Comparison of ENCODE assay signal across 8 cellular contexts in the genomic region with DNA sequence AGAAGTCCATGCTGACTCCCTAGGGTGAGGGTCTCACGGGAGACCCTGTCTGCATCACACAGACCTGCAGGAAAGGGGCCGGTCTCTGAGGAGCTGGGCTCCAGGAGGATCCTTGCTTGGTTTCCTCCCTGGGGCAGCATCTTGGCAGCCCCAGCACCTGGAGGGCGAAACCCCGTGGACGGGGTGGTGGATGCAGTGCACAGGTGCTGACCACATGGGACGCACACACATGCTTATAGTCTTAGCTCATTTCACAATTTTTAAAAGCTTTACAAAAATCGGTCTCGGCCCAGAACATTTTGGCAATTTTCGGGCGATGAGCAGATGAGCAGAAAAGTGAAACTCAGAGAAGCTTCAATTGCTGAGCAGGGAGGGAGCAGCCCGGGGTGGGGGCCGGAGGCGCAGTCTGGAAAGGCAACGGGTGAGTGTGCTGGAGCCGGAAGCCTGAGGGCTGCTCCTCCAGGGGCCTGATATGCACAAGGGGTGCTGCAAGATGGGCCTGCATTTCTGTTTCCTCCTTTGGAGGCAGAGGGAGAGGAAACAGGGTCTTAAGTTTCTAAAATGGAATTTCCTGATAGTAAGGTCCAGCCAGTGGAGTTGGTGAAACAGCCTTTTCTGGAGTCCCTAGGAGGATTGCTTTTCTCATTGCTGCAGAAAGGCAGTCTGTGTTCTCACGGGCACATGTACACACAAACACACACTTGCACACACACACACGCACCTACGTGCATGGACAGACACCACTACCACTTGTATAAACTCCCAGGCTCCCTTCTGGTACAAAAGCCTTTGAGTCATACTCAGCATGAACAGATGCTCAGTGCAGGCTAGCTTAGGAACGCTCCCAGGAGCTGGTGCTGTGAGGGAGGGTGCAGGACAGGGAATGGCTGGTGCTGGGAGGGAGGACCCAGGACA.
DNase-seq lines count a peak whose midpoint lies in the region; ATAC-seq, FAIRE-seq and TF ChIP-seq lines count a peak whose summit lies in the region.

No MANE protein-coding gene starts in this region.

- H3K4me2 ChIP-seq in endothelial cell of umbilical vein (ENCODE audit: insufficient read depth, low read length) = peak overlapping the region; percentile 71

- H3K36me3 ChIP-seq in endothelial cell of umbilical vein (ENCODE audit: control insufficient read depth in 2 of 2, extremely low read depth in 1 of 2, insufficient read depth in 2 of 2, low read length in 2 of 2) = peaks cover 0 to under 1% of the 10 kb centered on the region in 2 experiments

- no peaks in the 10 kb centered on the region for H3K9me3 ChIP-seq in endothelial cell of umbilical vein (replicated peaks; ENCODE audit: control insufficient read depth, insufficient read depth, low read length)

- H3K27ac ChIP-seq in endothelial cell of umbilical vein (ENCODE audit: insufficient read depth, low read depth, low read length) = no peak overlapping the region

- intact Hi-C loops in endothelial cell of umbilical vein (cut with micrococcal nuclease) = no loop called here

- POLR2A ChIA-PET in endothelial cell of umbilical vein (lab: Charles Lee) = no interaction called here

- H2AFZ ChIP-seq in endothelial cell of umbilical vein (ENCODE audit: low read depth, low read length) = peak overlapping the region; percentile 9

- TF ChIP-seq POLR2A in endothelial cell of umbilical vein (IDR thresholded peaks at IDR 0.05; ENCODE audit: low read depth, low read length) = peak; percentile 54

- H4K20me1 ChIP-seq in endothelial cell of umbilical vein (replicated peaks; ENCODE audit: control insufficient read depth, extremely low read depth, insufficient read depth, low read length) = no peaks in the 10 kb centered on the region

- ATAC-seq in stimulated activated naive CD8-positive, alpha-beta T cell treated with anti-CD3 and anti-CD28 coated beads, Interleukin-15, Interleukin-2, amounts not matched to agents 100 U/mL and 50 U/mL, for 24 hours = peak; percentile 31
- ATAC-seq in HG03135 (IDR thresholded peaks at IDR 0.05; ENCODE audit: unreplicated experiment) (no peak), GM21360 (IDR thresholded peaks at IDR 0.05; ENCODE audit: unreplicated experiment) (no peak)

- BruUV-seq in endothelial cell of umbilical vein (replicated peaks; lab: Mats Ljungman, UMichigan) = no TSS peak

- no peaks in the 10 kb centered on the region for H3K79me2 ChIP-seq in endothelial cell of umbilical vein (ENCODE audit: control insufficient read depth, insufficient read depth, low read length)

- no peaks in the 10 kb centered on the region for H3K9me1 ChIP-seq in endothelial cell of umbilical vein (replicated peaks; ENCODE audit: control insufficient read depth, extremely low read depth, insufficient read depth, low read length)

- no peaks in the 10 kb centered on the region for H3K27me3 ChIP-seq in endothelial cell of umbilical vein (ENCODE audit: control insufficient read depth in 2 of 2, insufficient read depth in 2 of 2, low read length in 2 of 2)

- peak overlapping the region in 2 of 3 experiments; percentile 1 to 47 for H3K4me3 ChIP-seq in endothelial cell of umbilical vein (replicated peaks in 1 of 3; ENCODE audit: insufficient read depth in 1 of 3, low read depth in 1 of 3, low read length in 3 of 3)

- peak; percentile 14 for DNase-seq in stimulated activated CD4-positive, alpha-beta T cell treated with anti-CD3 and anti-CD28 coated beads, Interleukin-4, amount 100 ng/mL, for 1 hour
- DNase-seq in stimulated activated CD4-positive, alpha-beta T cell treated with anti-CD3 and anti-CD28 coated beads, Interleukin-2, amount 100 ng/mL, for 48 hours = no peak
- peak; percentile 68 for DNase-seq in MV-4-11 (lab: John Stamatoyannopoulos, UW)
- peak; percentile 77 for DNase-seq in endothelial cell of umbilical vein (ENCODE audit: low read depth, low spot score)
- peak; percentile 19 for DNase-seq in stimulated activated naive CD8-positive, alpha-beta T cell treated with anti-CD3 and anti-CD28 coated beads, Interleukin-15, Interleukin-2, amounts not matched to agents 100 U/mL and 50 U/mL, for 24 hours
- no peak for DNase-seq in NCI-H526 treated with DMSO at 0.1 percent for 48 hours (lab: John Stamatoyannopoulos, UW)

- dilution Hi-C loops in endothelial cell of umbilical vein (cut with MboI; ENCODE audit: extremely low pct_ligation_motif_present, low sequenced_read_pairs) = no loop called here

- H3K9ac ChIP-seq in endothelial cell of umbilical vein (replicated peaks; ENCODE audit: extremely low read depth, insufficient read depth, low read length) = peak overlapping the region; percentile 11

- FAIRE-seq in endothelial cell of umbilical vein (lab: Jason Lieb, UNC) = peak; percentile 85

- TF ChIP-seq CTCF in endothelial cell of umbilical vein (IDR thresholded peaks at IDR 0.05; ENCODE audit: extremely low read depth in 1 of 2, insufficient read depth in 1 of 2, low read depth in 1 of 2, low read length in 2 of 2) = no peak

- H3K4me1 ChIP-seq in endothelial cell of umbilical vein (ENCODE audit: control insufficient read depth, extremely low read depth, insufficient read depth, low read length) = peaks cover 15% of the 10 kb centered on the region

- CTCF ChIA-PET in endothelial cell of umbilical vein (lab: Charles Lee) = interaction anchor here (0.7 to 1.9 kb wide), 3 partner anchors 17 to 186 kb away, joined by 3 to 5 read pairs (median 4); no protein-coding TSS in a partner anchor

TF ChIP-seq in endothelial cell of umbilical vein, 7 proteins besides CTCF, POLR2A, EP300 and RAD21:
- peak; percentile 15 for TF ChIP-seq FOS (IDR thresholded peaks at IDR 0.05; ENCODE audit: borderline replicate concordance, insufficient read depth, low read length)
- TF ChIP-seq EZH2 (IDR thresholded peaks at IDR 0.05; ENCODE audit: borderline replicate concordance, low read depth, low read length, severe bottlenecking) = no peak
- peak; percentile 27 for TF ChIP-seq POLR2AphosphoS5 (IDR thresholded peaks at IDR 0.05; ENCODE audit: insufficient read depth, low read depth, low read length)

Comparison
In these comparisons a context has a peak if more than half of its experiments do, and no peak if none do; other contexts are left out.
1. DNase-seq: peak in stimulated activated CD4-positive, alpha-beta T cell treated with anti-CD3 and anti-CD28 coated beads, Interleukin-4, amount 100 ng/mL, for 1 hour (single experiment), MV-4-11 (single experiment), endothelial cell of umbilical vein (single experiment) and stimulated activated naive CD8-positive, alpha-beta T cell treated with anti-CD3 and anti-CD28 coated beads, Interleukin-15, Interleukin-2, amounts not matched to agents 100 U/mL and 50 U/mL, for 24 hours (single experiment); none in stimulated activated CD4-positive, alpha-beta T cell treated with anti-CD3 and anti-CD28 coated beads, Interleukin-2, amount 100 ng/mL, for 48 hours (0 of 2) and NCI-H526 treated with DMSO at 0.1 percent for 48 hours (single experiment).